Comparison of ENCODE assay signal across 1 cellular context in the genomic region with DNA sequence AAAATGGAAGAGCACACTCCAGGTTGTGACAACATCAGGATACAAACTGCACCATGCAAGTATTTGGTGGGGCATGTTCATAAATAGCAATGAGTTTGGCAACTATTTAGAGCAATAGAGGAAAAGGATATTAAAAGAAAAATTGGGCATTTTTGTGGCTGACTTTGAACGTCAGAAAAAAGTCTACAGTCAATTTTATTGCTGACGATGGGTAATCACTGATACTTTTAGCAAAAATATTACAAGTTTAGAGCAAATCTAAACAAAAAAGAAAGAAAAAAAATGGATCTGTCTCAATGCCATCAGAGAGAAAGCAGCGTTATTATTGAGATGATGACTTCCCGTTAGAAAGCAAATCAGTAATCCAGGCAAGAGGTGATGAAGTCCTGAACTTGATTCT.
TF ChIP-seq lines count a peak whose summit lies in the region.

No MANE protein-coding gene starts in this region.

TF ChIP-seq in A549, 52 proteins besides CTCF, POLR2A, EP300 and RAD21 (continued from another document):
- TF ChIP-seq MAFK (IDR thresholded peaks at IDR 0.05; ENCODE audit: partially characterized antibody) = peak; percentile 58
